In the genomic region with DNA sequence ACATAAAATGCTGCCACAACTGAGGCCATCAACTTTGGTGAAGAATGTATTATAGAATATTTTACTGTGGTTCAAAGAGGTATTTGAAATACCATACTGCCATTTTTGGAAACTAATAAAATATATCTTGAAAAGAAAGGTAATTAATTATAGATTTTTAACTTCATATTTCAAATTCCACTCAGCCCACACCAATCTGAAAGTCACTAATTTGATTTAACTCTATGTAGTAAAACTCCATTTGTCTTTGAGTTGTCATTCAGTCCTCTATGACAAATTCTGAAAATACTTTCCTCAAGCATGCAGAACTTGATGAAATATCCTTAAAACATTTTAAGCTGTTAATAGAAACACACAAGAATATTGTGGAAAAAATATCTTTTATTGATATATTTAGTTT, we compare ENCODE assay signal across 18 cellular contexts.
"Had no signal": no experiment of that assay in that cellular context is flagged by ENCODE, and none has a peak within 500 bp of the region (broad histone marks: within the 10 kb centered on the region; RNA-seq: fewer than 3 reads in every experiment).

No MANE protein-coding gene starts in this region.

- H3K4me1 ChIP-seq: lower lobe of right lung, right lobe of liver had no signal

- ATAC-seq: activated CD4-positive, CD25-positive, alpha-beta regulatory T cell treated with anti-CD3 and anti-CD28 coated beads, Interleukin-2, amount 50 U/mL, for 24 hours; activated CD8-positive, alpha-beta memory T cell treated with anti-CD3 and anti-CD28 coated beads, Interleukin-2, amount 10 ng/mL, durations not matched to agents 7 days and 5 days; activated T-cell treated with anti-CD3 and anti-CD28 coated beads, Interleukin-2, amount 50 U/mL, for 4 hours; lower lobe of right lung; naive thymus-derived CD4-positive, alpha-beta T cell; right lobe of liver; stimulated activated naive B cell treated with anti-CD40 and anti-IgM and Interleukin-4, amounts not matched to agents 10 μg/mL and 1 μg/mL and 100 μg/mL, for 72 hours had no signal

- DNase-seq: activated CD4-positive, alpha-beta T cell treated with anti-CD3 and anti-CD28 coated beads, Interleukin-2, amount 50 U/mL, for 4 hours; activated CD8-positive, alpha-beta memory T cell treated with anti-CD3 and anti-CD28 coated beads, Interleukin-2, amount 10 ng/mL, durations not matched to agents 7 days and 5 days; activated effector memory CD4-positive, alpha-beta T cell treated with anti-CD3 and anti-CD28 coated beads, Interleukin-2, amount 50 U/mL, for 16 hours; activated naive CD8-positive, alpha-beta T cell treated with anti-CD3 and anti-CD28 coated beads for 36 hours; activated T-cell treated with anti-CD3 and anti-CD28 coated beads, Interleukin-2, amount 50 U/mL, for 4 hours; aorta; effector memory CD4-positive, alpha-beta T cell; hypothalamus; lower lobe of right lung; naive thymus-derived CD4-positive, alpha-beta T cell; right lobe of liver; stimulated activated CD4-positive, alpha-beta T cell treated with anti-CD3 and anti-CD28 coated beads, Interleukin-2, amount 100 ng/mL, for 24 hours; stimulated activated naive B cell treated with anti-CD40 and anti-IgM and Interleukin-4, amounts not matched to agents 10 μg/mL and 1 μg/mL and 100 μg/mL, for 72 hours; SW 1271; transverse colon had no signal

- H3K4me3 ChIP-seq: cardiac muscle cell, coronary artery, lower lobe of right lung, right lobe of liver, transverse colon had no signal

- H3K36me3 ChIP-seq: cardiac muscle cell, lower lobe of right lung, right lobe of liver, transverse colon had no signal

- H3K27me3 ChIP-seq: cardiac muscle cell, right lobe of liver, transverse colon had no signal

- H3K27ac ChIP-seq: cardiac muscle cell, coronary artery, lower lobe of right lung, right lobe of liver, transverse colon had no signal

- H3K9me3 ChIP-seq: lower lobe of right lung, right lobe of liver, transverse colon had no signal
